Comparison of ENCODE assay signal across 17 cellular contexts in the genomic region with DNA sequence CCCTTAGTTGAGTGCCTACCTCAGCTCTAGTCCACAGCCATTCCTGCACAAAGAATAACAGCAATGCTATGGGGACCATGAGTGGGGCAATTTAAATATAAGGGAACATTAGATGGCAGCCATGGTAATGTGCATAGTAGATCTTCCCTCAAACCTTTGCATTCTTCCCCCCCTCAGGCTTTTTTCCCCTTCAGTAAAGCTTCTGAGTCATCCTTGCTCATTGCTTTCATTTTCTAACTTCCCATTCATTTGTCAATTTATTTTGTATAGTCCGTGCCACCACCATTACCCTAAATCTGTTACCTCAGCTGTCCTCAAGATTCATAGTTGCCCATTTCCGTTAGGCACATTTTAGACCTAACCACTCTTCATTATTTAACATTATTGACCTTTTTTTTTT. TPM values are rescaled to one million over a fixed set of nuclear protein-coding genes. Genes with fewer than 3 reads are reported as not detected.
DNase-seq lines count a peak whose midpoint lies in the region; ATAC-seq and TF ChIP-seq lines count a peak whose summit lies in the region.
"Had no signal": no experiment of that assay in that cellular context is flagged by ENCODE, and none has a peak within 500 bp of the region (broad histone marks: within the 10 kb centered on the region; RNA-seq: fewer than 3 reads in every experiment).

No MANE protein-coding gene starts in this region.

- H3K36me3 Mint-ChIP-seq in progenitor cell of endocrine pancreas (ENCODE audit: insufficient read depth), result peaks cover 1% of the 10 kb centered on the region
- H3K36me3 Mint-ChIP-seq: naive B cell had no signal

- H2AFZ ChIP-seq in GM23248, result 0 out of 2 replicates have a peak overlapping the region, but pooled peaks have one; percentile 36

- peaks cover 5% of the 10 kb centered on the region; the same call in 1 of the 2 replicates for H3F3A ChIP-seq in GM23248 (ENCODE audit: insufficient read depth)

- H3K9me3 ChIP-seq in A673 (ENCODE audit: low read depth, low read length, poor library complexity, severe bottlenecking) (no peaks in the 10 kb centered on the region), GM23248 (ENCODE audit: low read depth) (no peaks in the 10 kb centered on the region), RWPE2 (ENCODE audit: severe bottlenecking) (no peaks in the 10 kb centered on the region)
- H3K9me3 ChIP-seq: Peyer's patch had no signal

- in situ Hi-C loops in GM23248 (cut with MboI), result no loop called here

- H3K27ac ChIP-seq in A673 (ENCODE audit: low read depth, low read length, poor library complexity, severe bottlenecking), result no peak overlapping the region
- H3K27ac ChIP-seq in GM23248, result peak overlapping the region; percentile 19; the same call in 1 of the 2 replicates
- H3K27ac ChIP-seq in RWPE2 (ENCODE audit: poor library complexity, severe bottlenecking), result no peak overlapping the region
- H3K27ac ChIP-seq: Peyer's patch had no signal

- peak; percentile 60 for ATAC-seq in RWPE2 (ENCODE audit: low read depth)
- ATAC-seq in HG03342 (IDR thresholded peaks at IDR 0.05; ENCODE audit: unreplicated experiment), result no peak
- ATAC-seq in GM21447 (IDR thresholded peaks at IDR 0.05; ENCODE audit: unreplicated experiment), result no peak
- ATAC-seq: sciatic nerve had no signal

- BruUV-seq in A673 (replicated peaks; lab: Mats Ljungman, UMichigan), result no TSS peak

- H3K9me3 Mint-ChIP-seq in progenitor cell of endocrine pancreas (ENCODE audit: low read depth), result no peaks in the 10 kb centered on the region
- H3K9me3 Mint-ChIP-seq: activated CD4-positive, alpha-beta memory T cell treated with anti-CD3 and anti-CD28 coated beads, Interleukin-2, amount 10 ng/mL, durations not matched to agents 7 days and 5 days; CD4-positive, alpha-beta T cell; naive B cell; T-helper 2 cell treated with Interferon-gamma antibody and Interleukin-4, amounts not matched to agents 5 μg/mL and 100 μg/mL, for 36 hours had no signal

- H3K4me2 ChIP-seq in GM23248 (ENCODE audit: unreplicated experiment), result peak overlapping the region; percentile 37

- TF ChIP-seq CTCF in A673 (conservative IDR thresholded peaks at IDR 0.05; ENCODE audit: low read depth, low read length) (no peak), RWPE2 (IDR thresholded peaks at IDR 0.05; ENCODE audit: poor library complexity, severe bottlenecking) (no peak), fibroblast of mammary gland (conservative IDR thresholded peaks at IDR 0.05; ENCODE audit: control insufficient read depth, insufficient read depth, low read depth, low read length) (no peak), progenitor cell of endocrine pancreas (IDR thresholded peaks at IDR 0.05; ENCODE audit: unreplicated experiment) (no peak)

- H3K4me1 ChIP-seq in A673 (ENCODE audit: insufficient read depth, low read length, poor library complexity, severe bottlenecking) (peaks cover 35% of the 10 kb centered on the region), GM23248 (ENCODE audit: insufficient read depth) (peaks cover 31% of the 10 kb centered on the region), RWPE2 (ENCODE audit: insufficient read depth, poor library complexity, severe bottlenecking) (peaks cover 8% of the 10 kb centered on the region)

- no peak overlapping the region for H3K4me3 Mint-ChIP-seq in progenitor cell of endocrine pancreas (ENCODE audit: low read depth)
- H3K4me3 Mint-ChIP-seq: activated CD4-positive, alpha-beta memory T cell treated with anti-CD3 and anti-CD28 coated beads, Interleukin-2, amount 10 ng/mL, durations not matched to agents 7 days and 5 days; CD4-positive, alpha-beta T cell; naive B cell; T-helper 2 cell treated with Interferon-gamma antibody and Interleukin-4, amounts not matched to agents 5 μg/mL and 100 μg/mL, for 36 hours had no signal

- H3K36me3 ChIP-seq in A673 (ENCODE audit: insufficient read depth, low read length, poor library complexity, severe bottlenecking), result no peaks in the 10 kb centered on the region
- no peaks in the 10 kb centered on the region for H3K36me3 ChIP-seq in GM23248 (ENCODE audit: low read depth)
- no peaks in the 10 kb centered on the region for H3K36me3 ChIP-seq in RWPE2 (ENCODE audit: low read depth)
- H3K36me3 ChIP-seq: Peyer's patch had no signal

- H3K9me2 ChIP-seq in GM23248 (ENCODE audit: insufficient read depth), result no peaks in the 10 kb centered on the region

- intact Hi-C loops in A673 (cut with micrococcal nuclease; ENCODE audit: unreplicated experiment), result no loop called here

- H3K4me3 ChIP-seq in A673 (ENCODE audit: low read depth, low read length, poor library complexity, severe bottlenecking) (no peak overlapping the region), GM23248 (no peak overlapping the region), RWPE2 (ENCODE audit: severe bottlenecking) (no peak overlapping the region), fibroblast of mammary gland (ENCODE audit: control insufficient read depth, low read depth, low read length) (no peak overlapping the region)
- H3K4me3 ChIP-seq: Peyer's patch had no signal

- POLR2A ChIA-PET in A673 (lab: Charles Lee; ENCODE audit: low non-redundant PET), result no interaction called here

- H3K27me3 ChIP-seq in A673 (replicated peaks; ENCODE audit: insufficient read depth, low read depth, low read length, poor library complexity) (no peaks in the 10 kb centered on the region), GM23248 (replicated peaks; ENCODE audit: insufficient read depth) (no peaks in the 10 kb centered on the region), RWPE2 (ENCODE audit: insufficient read depth, poor library complexity, severe bottlenecking) (no peaks in the 10 kb centered on the region)
- H3K27me3 ChIP-seq: Peyer's patch had no signal

- peaks cover 95% of the 10 kb centered on the region for H3K79me2 ChIP-seq in GM23248 (ENCODE audit: insufficient read depth)

- H3K4me1 Mint-ChIP-seq in progenitor cell of endocrine pancreas (ENCODE audit: low read depth), result no peaks in the 10 kb centered on the region

- CTCF ChIA-PET in A673 (lab: Charles Lee), result no interaction called here

- H4K20me1 ChIP-seq in GM23248 (ENCODE audit: insufficient read depth), result no peaks in the 10 kb centered on the region

- H3K27ac Mint-ChIP-seq in progenitor cell of endocrine pancreas, result no peak overlapping the region
- H3K27ac Mint-ChIP-seq: activated CD4-positive, alpha-beta memory T cell treated with anti-CD3 and anti-CD28 coated beads, Interleukin-2, amount 10 ng/mL, durations not matched to agents 7 days and 5 days; CD4-positive, alpha-beta T cell; T-helper 2 cell treated with Interferon-gamma antibody and Interleukin-4, amounts not matched to agents 5 μg/mL and 100 μg/mL, for 36 hours had no signal

- H3K27me3 Mint-ChIP-seq in progenitor cell of endocrine pancreas, result no peaks in the 10 kb centered on the region
- H3K27me3 Mint-ChIP-seq: activated CD4-positive, alpha-beta memory T cell treated with anti-CD3 and anti-CD28 coated beads, Interleukin-2, amount 10 ng/mL, durations not matched to agents 7 days and 5 days; CD4-positive, alpha-beta T cell; naive B cell had no signal

- WGBS in GM23248 (ENCODE audit: low coverage in 1 of 2, low lambda C conversion rate in 2 of 2, missing lambda C conversion rate in 2 of 2), 2 experiments, result 61 to 66% methylated on average over 2 of the region's 2 CpGs

- no peak overlapping the region for H3K9ac ChIP-seq in GM23248

- DNase-seq in A673 (ENCODE audit: low spot score), result peak; percentile 44
- peak; percentile 76 for DNase-seq in GM23248
- DNase-seq in RWPE2 (ENCODE audit: low spot score), result no peak
- DNase-seq in fibroblast of mammary gland (ENCODE audit: low read depth), result peak; percentile 60
- DNase-seq in stimulated activated CD4-positive, alpha-beta T cell treated with anti-CD3 and anti-CD28 coated beads, Interleukin-2, amount 100 ng/mL, for 24 hours, result no peak
- no peak for DNase-seq in progenitor cell of endocrine pancreas (ENCODE audit: low spot score, unreplicated experiment)
- DNase-seq: activated CD4-positive, alpha-beta memory T cell treated with anti-CD3 and anti-CD28 coated beads, Interleukin-2, amount 10 ng/mL, durations not matched to agents 7 days and 5 days; CD4-positive, alpha-beta T cell; dermis blood vessel endothelial cell; Karpas-422; naive B cell; NCI-H2171 treated with DMSO at 0.1 percent for 48 hours; Peyer's patch had no signal

RNA-seq across cellular contexts. Expression of gene HECTD2, which starts 10.7 kb away (rescaled TPM):
- total RNA-seq in A673 (2021) (15.1 and 20.9 TPM in 2 replicates), progenitor cell of endocrine pancreas (28.6 and 33.1 TPM in 2 replicates)
- 14.8 and 19.6 TPM in 2 replicates for total RNA-seq in GM23248 (2014; rRNA removed; shearing (Covaris generic))
- polyA plus RNA-seq in GM23248 (2016; fragmentation: Nextera tagmentation; extraction: Ambion mirVana), result 7.7 and 9.5 TPM in 2 replicates

Comparison
In these comparisons a context has a peak if more than half of its experiments do, and no peak if none do; other contexts are left out.
1. DNase-seq: peak in A673 (single experiment), GM23248 (single experiment) and fibroblast of mammary gland (single experiment); none in RWPE2 (single experiment), stimulated activated CD4-positive, alpha-beta T cell treated with anti-CD3 and anti-CD28 coated beads, Interleukin-2, amount 100 ng/mL, for 24 hours (0 of 2) and progenitor cell of endocrine pancreas (single experiment).